In genomic region chr3:142987080-142987700, GRCh38 we compare ENCODE assay signal across 8 cellular contexts. TPM values are rescaled to one million over a fixed set of nuclear protein-coding genes. Genes with fewer than 3 reads are reported as not detected.
A peak's percentile ranks its signal among the peaks of the same experiment; 100 is the strongest.
DNase-seq lines count a peak whose midpoint lies in the region; ATAC-seq and TF ChIP-seq lines count a peak whose summit lies in the region.

No MANE protein-coding gene starts in this region.

- H3K27me3 ChIP-seq in adipocyte (replicated peaks; ENCODE audit: control insufficient read depth, insufficient read depth, low read length) (no peaks in the 10 kb centered on the region), tibial nerve (no peaks in the 10 kb centered on the region)

- no peak overlapping the region for H3K9ac ChIP-seq in adipocyte (ENCODE audit: low read length)

- H3K36me3 ChIP-seq in adipocyte (ENCODE audit: control insufficient read depth, insufficient read depth, low read length, severe bottlenecking) = no peaks in the 10 kb centered on the region
- no peaks in the 10 kb centered on the region for H3K36me3 ChIP-seq in tibial nerve

- H3K4me1 ChIP-seq in adipocyte (ENCODE audit: control insufficient read depth, insufficient read depth, low read length) (peaks cover 10% of the 10 kb centered on the region), tibial nerve (no peaks in the 10 kb centered on the region)

- H3K27ac ChIP-seq in tibial nerve = no peak overlapping the region

- WGBS in tibial nerve, 2 donors = 60 to 64% methylated on average over 5 of the region's 5 CpGs

- no peaks in the 10 kb centered on the region for H3K9me3 ChIP-seq in adipocyte (ENCODE audit: control insufficient read depth, low read length)
- H3K9me3 ChIP-seq in tibial nerve = no peaks in the 10 kb centered on the region

- peak; percentile 46 for DNase-seq in AG10803 (ENCODE audit: low read depth)
- DNase-seq in NCI-H1930 (lab: John Stamatoyannopoulos, UW) = peak; percentile 5 to 32
- peak; percentile 84 for DNase-seq in adipocyte (ENCODE audit: low read depth)
- DNase-seq in iPS-NIHi7 (ENCODE audit: extremely low spot score) = peak; percentile 35
- DNase-seq in tibial nerve (ENCODE audit: low spot score in 2 of 2) = no peak
- DNase-seq in HuH-7 (ENCODE audit: low spot score) = no peak
- no peak for DNase-seq in activated gamma-delta T cell treated with Interleukin-2 at 50 U/mL for 16 hours

- peak; percentile 72 for TF ChIP-seq CTCF in AG10803 (conservative IDR thresholded peaks at IDR 0.05; ENCODE audit: low read length)
- peak; percentile 52 to 72 (median 64) for TF ChIP-seq CTCF in tibial nerve (IDR thresholded peaks at IDR 0.05)

- H3K4me3 ChIP-seq in AG10803 (ENCODE audit: low read length) (no peak overlapping the region), adipocyte (ENCODE audit: low read length) (no peak overlapping the region), tibial nerve (no peak overlapping the region)

- TF ChIP-seq POLR2A in tibial nerve (IDR thresholded peaks at IDR 0.05) = no peak

- TF ChIP-seq EP300 in tibial nerve (IDR thresholded peaks at IDR 0.05) = no peak

- peak; percentile 58 for ATAC-seq in GM19035 (IDR thresholded peaks at IDR 0.05; ENCODE audit: unreplicated experiment)

RNA-seq across cellular contexts. Expression of gene U2SURP, which starts 14.2 kb away (rescaled TPM):
- 100 to 1,000 TPM in 1 of 4 donors, 10 to 100 TPM in 3; 92.4 to 104 (median 95.6) TPM for total RNA-seq in tibial nerve

RNA-seq across cellular contexts. Expression of gene PAQR9, which starts 23.7 kb away (rescaled TPM):
- total RNA-seq in tibial nerve = not detected

Comparison
In these comparisons a context has a peak if more than half of its experiments do, and no peak if none do; other contexts are left out.
1. DNase-seq: peak in AG10803 (single experiment), NCI-H1930 (2 of 2), adipocyte (single experiment) and iPS-NIHi7 (single experiment); none in tibial nerve (0 of 2), HuH-7 (single experiment) and activated gamma-delta T cell treated with Interleukin-2 at 50 U/mL for 16 hours (single experiment).